1 cellular context compared by ENCODE assay signal in genomic region chr3:130939753-130940152, GRCh38.
TF ChIP-seq lines count a peak whose summit lies in the region.

No MANE protein-coding gene starts in this region.

TF ChIP-seq in HepG2, 621 proteins besides CTCF, POLR2A, EP300 and RAD21:
- TF ChIP-seq CEBPG (CRISPR knock-in tag; IDR thresholded peaks at IDR 0.05): no peak
- TF ChIP-seq ZNF670 (CRISPR knock-in tag; IDR thresholded peaks at IDR 0.05; ENCODE audit: borderline replicate concordance): no peak
- no peak for TF ChIP-seq JDP2 (CRISPR knock-in tag; IDR thresholded peaks at IDR 0.05; ENCODE audit: borderline replicate concordance)
- TF ChIP-seq LRRFIP1 (CRISPR knock-in tag; conservative IDR thresholded peaks at IDR 0.05): no peak
- no peak for TF ChIP-seq ZNF121 (CRISPR knock-in tag; IDR thresholded peaks at IDR 0.05)
- 0 out of 2 replicates have a peak, but pooled peaks have one; percentile 1 for TF ChIP-seq CEBPB (IDR thresholded peaks at IDR 0.05; ENCODE audit: borderline replicate concordance, low read depth, low read length)
